10 cellular contexts compared by ENCODE assay signal in genomic region chr2:29014331-29014730, GRCh38. TPM values are rescaled to one million over a fixed set of nuclear protein-coding genes. Genes with fewer than 3 reads are reported as not detected.
DNase-seq lines count a peak whose midpoint lies in the region; ATAC-seq, FAIRE-seq and TF ChIP-seq lines count a peak whose summit lies in the region.
"Had no signal": no experiment of that assay in that cellular context is flagged by ENCODE, and none has a peak within 500 bp of the region (broad histone marks: within the 10 kb centered on the region; RNA-seq: fewer than 3 reads in every experiment).

No MANE protein-coding gene starts in this region.

- no peak for FAIRE-seq in GM12878 (lab: Jason Lieb, UNC)

- H3K27me3 ChIP-seq in GM12878 (replicated peaks in 1 of 2; ENCODE audit: control insufficient read depth in 2 of 2, insufficient read depth in 2 of 2, low read length in 1 of 2) (no peaks in the 10 kb centered on the region), gastrocnemius medialis (no peaks in the 10 kb centered on the region), MM.1S (replicated peaks; ENCODE audit: insufficient read depth, low read length) (no peaks in the 10 kb centered on the region), H7 (ENCODE audit: control insufficient read depth, insufficient read depth, low read length) (no peaks in the 10 kb centered on the region), H9 (ENCODE audit: insufficient read depth, low read length) (no peaks in the 10 kb centered on the region)

- no peak overlapping the region for H3K4ac ChIP-seq in H9 (ENCODE audit: low read depth, low read length)

- ATAC-seq in GM12878 (peak; percentile 16; the same call in 2 of the 3 replicates), gastrocnemius medialis (no peak)

- TF ChIP-seq RAD21 in GM12878 (IDR thresholded peaks at IDR 0.05; ENCODE audit: insufficient read depth, low read depth, low read length), result no peak

- no peak overlapping the region for H4K91ac ChIP-seq in H9 (ENCODE audit: insufficient read length, low read depth, low read length)

- no peak overlapping the region for H2BK120ac ChIP-seq in H9 (ENCODE audit: low read depth, low read length, poor library complexity, severe bottlenecking)

- DNase-seq in CD14-positive monocyte (ENCODE audit: low spot score) (no peak), KG1 (lab: John Stamatoyannopoulos, UW) (peak; percentile 70), GM12878 (ENCODE audit: low read depth, low spot score) (no peak), gastrocnemius medialis (peak in 1 of 2 donors; percentile 67), MM.1S (no peak), H7 (no peak), ACHN (no peak), H9 (no peak)
- DNase-seq: NCI-H510A treated with DMSO at 0.1 percent for 48 hours had no signal

- H3K27ac ChIP-seq in GM12878 (ENCODE audit: control insufficient read depth, insufficient read depth) (no peak overlapping the region), gastrocnemius medialis (peak overlapping the region; percentile 93 to 99 (median 96)), MM.1S (ENCODE audit: low read length) (no peak overlapping the region), H9 (ENCODE audit: insufficient read length, low read depth, low read length) (no peak overlapping the region)

- H4K20me1 ChIP-seq in GM12878 (ENCODE audit: control insufficient read depth, insufficient read depth) (no peaks in the 10 kb centered on the region), MM.1S (ENCODE audit: insufficient read depth, low read length) (no peaks in the 10 kb centered on the region), H9 (ENCODE audit: control insufficient read depth, insufficient read depth, insufficient read length) (no peaks in the 10 kb centered on the region)

- H3K27me3 Mint-ChIP-seq in CD14-positive monocyte (ENCODE audit: low read depth in 3 of 3), result peaks cover 9 to 23% (median 12%) of the 10 kb centered on the region in 3 donors
- H3K27me3 Mint-ChIP-seq in H9 (ENCODE audit: low read depth), result peaks cover 2% of the 10 kb centered on the region

- TF ChIP-seq POLR2A in GM12878 (IDR thresholded peaks at IDR 0.05; ENCODE audit: low read depth, low read length), result no peak
- TF ChIP-seq POLR2A in gastrocnemius medialis (IDR thresholded peaks at IDR 0.05), result no peak

- peak overlapping the region; percentile 74 to 91 (median 80) for H3K27ac Mint-ChIP-seq in CD14-positive monocyte
- H3K27ac Mint-ChIP-seq in H9, result no peak overlapping the region

- POLR2A ChIA-PET in GM12878 (lab: Charles Lee), result interaction anchor here (0.6 kb wide), 1 partner anchor 61 kb away, joined by 4 read pairs; no protein-coding TSS in a partner anchor

- no peak for TF ChIP-seq CTCF in CD14-positive monocyte (IDR thresholded peaks at IDR 0.05)
- TF ChIP-seq CTCF in GM12878 (IDR thresholded peaks at IDR 0.05 in 2 of 3, conservative IDR thresholded peaks at IDR 0.05 in 1 of 3; ENCODE audit: control insufficient read depth in 2 of 3, extremely low read depth in 1 of 3, insufficient read depth in 1 of 3, low read depth in 3 of 3, low read length in 3 of 3), result no peak
- no peak for TF ChIP-seq CTCF in gastrocnemius medialis (IDR thresholded peaks at IDR 0.05 in 4 of 5, conservative IDR thresholded peaks at IDR 0.05 in 1 of 5)
- no peak for TF ChIP-seq CTCF in MM.1S (IDR thresholded peaks at IDR 0.05; ENCODE audit: low read length)
- TF ChIP-seq CTCF in H9 (conservative IDR thresholded peaks at IDR 0.05), result no peak

- H3K4me1 ChIP-seq in GM12878 (ENCODE audit: control insufficient read depth, insufficient read depth, low read length) (peaks cover 14% of the 10 kb centered on the region), gastrocnemius medialis (peaks cover 66 to 69% of the 10 kb centered on the region in 2 donors), MM.1S (ENCODE audit: low read length) (no peaks in the 10 kb centered on the region), H9 (ENCODE audit: insufficient read depth, low read length) (no peaks in the 10 kb centered on the region; the same call in 1 of the 2 replicates)

- H3K18ac ChIP-seq in H9 (ENCODE audit: insufficient read length, low read depth, low read length), result no peak overlapping the region

- no peak overlapping the region for H3K14ac ChIP-seq in H9 (ENCODE audit: insufficient read depth, low read length)

- H3K4me3 ChIP-seq in GM12878 (no peak overlapping the region), gastrocnemius medialis (peak overlapping the region; percentile 10 to 57 (median 48)), MM.1S (ENCODE audit: low read length) (no peak overlapping the region), H7 (ENCODE audit: insufficient read depth, low read depth, low read length) (no peak overlapping the region)

- 33% methylated on average over 8 of the region's 8 CpGs for WGBS in GM12878 (ENCODE audit: insufficient coverage, insufficient replicate concordance, low lambda C conversion rate, missing lambda C conversion rate)
- no CpG with 5 or more reads among the region's 8 CpGs for WGBS in H9 (ENCODE audit: extremely low coverage, insufficient read length, low lambda C conversion rate)

- peaks cover 66% of the 10 kb centered on the region for H3K4me1 Mint-ChIP-seq in CD14-positive monocyte
- H3K4me1 Mint-ChIP-seq in H9, result peaks cover 24 to 27% of the 10 kb centered on the region in 2 experiments

- H3K9me2 ChIP-seq in MM.1S (replicated peaks; ENCODE audit: insufficient read depth, low read length), result no peaks in the 10 kb centered on the region

- H3K79me2 ChIP-seq in GM12878 (ENCODE audit: control insufficient read depth, insufficient read depth, low read length) (no peaks in the 10 kb centered on the region), MM.1S (ENCODE audit: low read length) (no peaks in the 10 kb centered on the region), H9 (ENCODE audit: insufficient read depth, low read length) (no peaks in the 10 kb centered on the region)

- in situ Hi-C loops in GM12878 (cut with MboI) (no loop called here), gastrocnemius medialis (cut with MboI; ENCODE audit: low sequenced_read_pairs in 4 of 4) (loop anchor here in 3 of 4 donors (5.0 to 10.0 kb wide), 3 partner anchors 57 to 100 kb away; partner anchors contain the start of gene CLIP4 (in 1 of the 3)), ACHN (cut with HindIII; ENCODE audit: low pct_ligation_motif_present, low pct_unique_long_range_greater_than_20kb, low sequenced_read_pairs) (no loop called here)

- no peak overlapping the region for H3K56ac ChIP-seq in H9 (ENCODE audit: insufficient read length, low read depth, low read length)

- H3K23me2 ChIP-seq in H9 (ENCODE audit: insufficient read length, low read depth, low read length, poor library complexity, severe bottlenecking), result no peaks in the 10 kb centered on the region

- H4K5ac ChIP-seq in H9 (ENCODE audit: insufficient read length, low read depth, low read length), result no peak overlapping the region

- H3K9me3 Mint-ChIP-seq in CD14-positive monocyte (no peaks in the 10 kb centered on the region), H9 (no peaks in the 10 kb centered on the region)
- H3K9me3 Mint-ChIP-seq: neural crest cell had no signal

- RAD21 ChIA-PET in GM12878 (lab: Charles Lee; ENCODE audit: unreplicated experiment), result interaction anchor here (1.2 kb wide), 1 partner anchor 95 kb away, joined by 3 read pairs; no protein-coding TSS in a partner anchor

- H3K4me3 Mint-ChIP-seq in CD14-positive monocyte (peak overlapping the region; percentile 47 to 53), H9 (no peak overlapping the region)
- H3K4me3 Mint-ChIP-seq: neural crest cell had no signal

- no peak overlapping the region for H2BK15ac ChIP-seq in H9 (ENCODE audit: low read depth, low read length)

- H3K36me3 ChIP-seq in GM12878 (ENCODE audit: control insufficient read depth in 2 of 2, insufficient read depth in 2 of 2, low read length in 1 of 2) (no peaks in the 10 kb centered on the region), gastrocnemius medialis (peaks cover 0 to 1% of the 10 kb centered on the region in 2 donors), MM.1S (replicated peaks; ENCODE audit: insufficient read depth, low read length) (no peaks in the 10 kb centered on the region), H7 (replicated peaks; ENCODE audit: control insufficient read depth, insufficient read depth, low read length) (no peaks in the 10 kb centered on the region)

- TF ChIP-seq EP300 in GM12878 (IDR thresholded peaks at IDR 0.05; ENCODE audit: borderline replicate concordance in 1 of 2, control insufficient read depth in 1 of 2, low read depth in 2 of 2, low read length in 2 of 2), result no peak

- no peak overlapping the region for H4K8ac ChIP-seq in H9 (replicated peaks; ENCODE audit: insufficient read length, low read depth, low read length)

- H3K23ac ChIP-seq in H9 (ENCODE audit: insufficient read length, low read depth, low read length), result no peak overlapping the region

- H2BK5ac ChIP-seq in H9 (ENCODE audit: insufficient read length, low read length), result no peak overlapping the region

- H3K4me2 ChIP-seq in GM12878 (ENCODE audit: control insufficient read depth, insufficient read depth), result 0 out of 2 replicates have a peak overlapping the region, but pooled peaks have one; percentile 67
- no peak overlapping the region for H3K4me2 ChIP-seq in MM.1S (ENCODE audit: low read depth, low read length)
- no peak overlapping the region for H3K4me2 ChIP-seq in H9 (ENCODE audit: insufficient read depth, insufficient read length, low read length)

- peak overlapping the region; percentile 87 for H2AFZ ChIP-seq in GM12878 (ENCODE audit: control insufficient read depth, low read depth, low read length)
- no peak overlapping the region for H2AFZ ChIP-seq in MM.1S (ENCODE audit: low read length)
- no peak overlapping the region for H2AFZ ChIP-seq in H9 (ENCODE audit: low read length)

- H2AK5ac ChIP-seq in H9 (ENCODE audit: insufficient read length, low read length), result no peak overlapping the region

- H3T11ph ChIP-seq in H9 (ENCODE audit: low read length), result no peak overlapping the region

- H3K9me3 ChIP-seq in GM12878 (replicated peaks; ENCODE audit: control insufficient read depth, insufficient read depth, low read length) (no peaks in the 10 kb centered on the region), gastrocnemius medialis (no peaks in the 10 kb centered on the region), MM.1S (replicated peaks; ENCODE audit: insufficient read depth, low read length) (no peaks in the 10 kb centered on the region), H9 (ENCODE audit: control insufficient read depth, low read depth, low read length) (no peaks in the 10 kb centered on the region)

- H3K9ac ChIP-seq in GM12878 (ENCODE audit: control insufficient read depth, insufficient read depth, low read length), result no peak overlapping the region
- no peak overlapping the region for H3K9ac ChIP-seq in MM.1S (ENCODE audit: low read length)
- H3K9ac ChIP-seq in H9 (ENCODE audit: extremely low read depth, insufficient read length, low read length), result no peak overlapping the region

- H3K36me3 Mint-ChIP-seq in CD14-positive monocyte, result peaks cover 0 to 5% of the 10 kb centered on the region in 2 donors
- no peaks in the 10 kb centered on the region for H3K36me3 Mint-ChIP-seq in H9 (ENCODE audit: insufficient read depth in 1 of 3, low read depth in 3 of 3)

- no peaks in the 10 kb centered on the region for H3F3A ChIP-seq in MM.1S (ENCODE audit: insufficient read depth, low read length)

- no peak overlapping the region for H2BK20ac ChIP-seq in H9 (ENCODE audit: low read depth, low read length, poor library complexity, severe bottlenecking)

- BruUV-seq in GM12878 (replicated peaks; lab: Mats Ljungman, UMichigan), result no TSS peak

- no peaks in the 10 kb centered on the region for H3K79me1 ChIP-seq in H9 (ENCODE audit: insufficient read depth, low read depth, low read length, poor library complexity, severe bottlenecking)

- no peak overlapping the region for H2BK12ac ChIP-seq in H9 (ENCODE audit: insufficient read length, low read depth, low read length)

- intact Hi-C loops in CD14-positive monocyte (cut with micrococcal nuclease) (loop anchor here in 1 of 2 donors (10.0 kb wide), 2 partner anchors 50 to 100 kb away; partner anchors contain the start of gene CLIP4), GM12878 (cut with micrococcal nuclease; ENCODE audit: unreplicated experiment) (no loop called here), gastrocnemius medialis (cut with DNase I; ENCODE audit: low total_unique reads) (loop anchor here (5.0 kb wide), 4 partner anchors 117 to 432 kb away; partner anchors contain the start of gene TRMT61B)

- CTCF ChIA-PET in GM12878 (lab: Yijun Ruan, JAX), result interaction anchor here (1.3 kb wide), 1 partner anchor 194 kb away, joined by 4 read pairs; no protein-coding TSS in a partner anchor

- SMC1A ChIA-PET in GM12878 (lab: Charles Lee; ENCODE audit: uncharacterized antibody, unreplicated experiment), result no interaction called here

RNA-seq across cellular contexts. Expression of gene TOGARAM2, which starts 33.2 kb away (rescaled TPM):
- polyA plus RNA-seq in CD14-positive monocyte, result under 1 TPM in 1 of 2 donors, not detected in 1; 0.23 TPM
- 0.06 and 0.42 TPM in 2 replicates for total RNA-seq in GM12878 (2013; cell fraction: nucleolus; rRNA removed)
- total RNA-seq in GM12878 (2014; rRNA removed), result 0.06 and 0.11 TPM in 2 replicates
- total RNA-seq in GM12878 (2014; rRNA removed; fragmentation: Illumina TruSeq; extraction: Trizol), result not detected in 2 replicates
- not detected in 2 replicates for total RNA-seq in GM12878 (2021)
- not detected for polyA plus RNA-seq in GM12878 (2011; ENCODE audit: low read depth)
- not detected in 2 replicates for polyA plus RNA-seq in GM12878 (2011; rRNA removed)
- 0.03 TPM in 2 replicates for polyA plus RNA-seq in GM12878 (2011; cell fraction: cytosol; rRNA removed)
- polyA plus RNA-seq in GM12878 (2011; cell fraction: nucleus; rRNA removed), result 0.31 and 0.39 TPM in 2 replicates
- polyA plus RNA-seq in GM12878 (2012), result 0.08 and 0.15 TPM in 2 replicates
- 0.03 TPM in 1 of 2 replicates, not detected in the other for polyA plus RNA-seq in GM12878 (2014; fragmentation: Illumina TruSeq; extraction: Trizol)
- not detected for polyA plus RNA-seq in GM12878 (2014; fragmentation: Nextera tagmentation; extraction: Ambion mirVana)
- polyA plus RNA-seq in GM12878 (2014; rRNA removed), result 0.01 TPM in 1 of 2 replicates, not detected in the other
- not detected for polyA plus RNA-seq in GM12878 (2016; fragmentation: Nextera tagmentation; extraction: Ambion mirVana)
- not detected in 2 replicates for polyA minus RNA-seq in GM12878 (2011; rRNA and poly(A)+ RNA removed)
- not detected in 2 replicates for polyA minus RNA-seq in GM12878 (2011; cell fraction: cytosol; rRNA and poly(A)+ RNA removed)
- polyA minus RNA-seq in GM12878 (2011; cell fraction: nucleus; rRNA and poly(A)+ RNA removed), result under 0.01 and 0.10 TPM in 2 replicates
- total RNA-seq in gastrocnemius medialis, result 10 to 100 TPM in 3 of 4 donors, 1 to 10 TPM in 1; 6.4 to 64.4 (median 24.3) TPM
- total RNA-seq in H7 (2014; rRNA removed; shearing (Covaris generic)), result 0.18 and 0.21 TPM in 2 replicates
- total RNA-seq in H9 (2021), result 0.18 and 0.83 TPM in 2 replicates

RNA-seq across cellular contexts. Expression of gene PCARE, which starts 60.0 kb away (rescaled TPM):
- polyA plus RNA-seq in CD14-positive monocyte (not detected), GM12878 (2011; rRNA removed) (not detected in 2 replicates), GM12878 (2014; fragmentation: Illumina TruSeq; extraction: Trizol) (0.02 and 0.06 TPM in 2 replicates), GM12878 (2014; fragmentation: Nextera tagmentation; extraction: Ambion mirVana) (not detected), GM12878 (2014; rRNA removed) (0.08 and 0.09 TPM in 2 replicates), GM12878 (2016; fragmentation: Nextera tagmentation; extraction: Ambion mirVana) (not detected)
- not detected in 2 replicates for total RNA-seq in GM12878 (2013; cell fraction: nucleolus; rRNA removed)
- total RNA-seq in GM12878 (2014; rRNA removed) (0.05 and 0.06 TPM in 2 replicates), GM12878 (2014; rRNA removed; fragmentation: Illumina TruSeq; extraction: Trizol) (under 0.01 and 0.04 TPM in 2 replicates), GM12878 (2021) (0.03 and 0.08 TPM in 2 replicates), gastrocnemius medialis (1 to 10 TPM in 1 of 4 donors, under 1 TPM in 2, not detected in 1; 0.03 to 1.3 (median 0.36) TPM), H9 (2021) (not detected in 2 replicates)
- polyA plus RNA-seq in GM12878 (2011; ENCODE audit: low read depth), result not detected
- under 0.01 TPM in 1 of 2 replicates, not detected in the other for polyA plus RNA-seq in GM12878 (2011; cell fraction: cytosol; rRNA removed)
- 0.03 TPM in 1 of 2 replicates, not detected in the other for polyA plus RNA-seq in GM12878 (2011; cell fraction: nucleus; rRNA removed)
- polyA plus RNA-seq in GM12878 (2012), result 0.01 TPM in 1 of 2 replicates, not detected in the other
- under 0.01 TPM in 2 replicates for polyA minus RNA-seq in GM12878 (2011; rRNA and poly(A)+ RNA removed)
- polyA minus RNA-seq in GM12878 (2011; cell fraction: cytosol; rRNA and poly(A)+ RNA removed), result not detected in 2 replicates
- polyA minus RNA-seq in GM12878 (2011; cell fraction: nucleus; rRNA and poly(A)+ RNA removed), result not detected in 2 replicates
- not detected in 2 replicates for total RNA-seq in H7 (2014; rRNA removed; shearing (Covaris generic))
- total RNA-seq: neural crest cell had no signal

Comparison
In these comparisons a context has a peak if more than half of its experiments do, and no peak if none do; other contexts are left out.
1. H3K27ac Mint-ChIP-seq: peak in CD14-positive monocyte (7 of 7); none in H9 (0 of 3).
2. H3K4me3 Mint-ChIP-seq: peak in CD14-positive monocyte (2 of 2); none in H9 (0 of 2).
3. H3K27ac ChIP-seq: peak in gastrocnemius medialis (4 of 4); none in GM12878 (single experiment), MM.1S (single experiment) and H9 (single experiment).
4. H3K4me3 ChIP-seq: peak in gastrocnemius medialis (4 of 4); none in GM12878 (single experiment), MM.1S (single experiment) and H7 (single experiment).
5. in situ Hi-C loops: an anchor here in gastrocnemius medialis (5.0 to 10.0 kb wide); none called in GM12878 and ACHN.